ENCODE assay signal across 1 cellular context in genomic region chr15:50765202-50765967, GRCh38.
TF ChIP-seq lines count a peak whose summit lies in the region.

SPPL2A (minus strand) TSS chr15:50765706; CDS start chr15:50765533, 173 bp downstream.

TF ChIP-seq in HepG2, 621 proteins besides CTCF, POLR2A, EP300 and RAD21 (continued from another document and continues in another):
- no peak for TF ChIP-seq AKNA (CRISPR knock-in tag; IDR thresholded peaks at IDR 0.05; ENCODE audit: borderline replicate concordance)
- no peak for TF ChIP-seq EHMT2 (IDR thresholded peaks at IDR 0.05; ENCODE audit: borderline replicate concordance, low read depth, low read length)
- TF ChIP-seq ZFP36L2 (CRISPR knock-in tag; IDR thresholded peaks at IDR 0.05) = no peak
- TF ChIP-seq CCDC6 (CRISPR knock-in tag; IDR thresholded peaks at IDR 0.05) = peak; percentile 93
- TF ChIP-seq TFDP2 (CRISPR knock-in tag; IDR thresholded peaks at IDR 0.05) = peak; percentile 76
- TF ChIP-seq RERE (CRISPR knock-in tag; IDR thresholded peaks at IDR 0.05; ENCODE audit: low read depth) = no peak
- 0 out of 2 replicates have a peak, but pooled peaks have one; percentile 52 for TF ChIP-seq ZNF724P (CRISPR knock-in tag; IDR thresholded peaks at IDR 0.05; ENCODE audit: borderline replicate concordance)
- 0 out of 2 replicates have a peak, but pooled peaks have one; percentile 59 for TF ChIP-seq ZNF616 (CRISPR knock-in tag; IDR thresholded peaks at IDR 0.05; ENCODE audit: low read depth)
- TF ChIP-seq ZNF704 (CRISPR knock-in tag; IDR thresholded peaks at IDR 0.05; ENCODE audit: borderline replicate concordance) = peak; percentile 19; the same call in 1 of the 2 replicates
- no peak for TF ChIP-seq CENPX (CRISPR knock-in tag; IDR thresholded peaks at IDR 0.05)
- no peak; the same call in 1 of the 2 replicates for TF ChIP-seq DNMT1 (CRISPR knock-in tag; IDR thresholded peaks at IDR 0.05)
- no peak for TF ChIP-seq ZC3H4 (CRISPR knock-in tag; IDR thresholded peaks at IDR 0.05; ENCODE audit: borderline replicate concordance)
- peak; percentile 46; the same call in 1 of the 2 replicates for TF ChIP-seq ZNF275 (CRISPR knock-in tag; IDR thresholded peaks at IDR 0.05; ENCODE audit: borderline replicate concordance)
- TF ChIP-seq KLF12 (CRISPR knock-in tag; IDR thresholded peaks at IDR 0.05; ENCODE audit: borderline replicate concordance) = peak; percentile 95
- TF ChIP-seq TCF7 (IDR thresholded peaks at IDR 0.05; ENCODE audit: low read depth) = peak; percentile 78
- peak; percentile 67; the same call in 1 of the 2 replicates for TF ChIP-seq KAT7 (CRISPR knock-in tag; IDR thresholded peaks at IDR 0.05; ENCODE audit: borderline replicate concordance)
- TF ChIP-seq ZIK1 (CRISPR knock-in tag; IDR thresholded peaks at IDR 0.05; ENCODE audit: borderline replicate concordance, low read depth) = no peak
- no peak for TF ChIP-seq PTBP1 (IDR thresholded peaks at IDR 0.05; ENCODE audit: low read depth, low read length, poor library complexity, severe bottlenecking)
- no peak for TF ChIP-seq PBX2 (CRISPR knock-in tag; IDR thresholded peaks at IDR 0.05)
- TF ChIP-seq ZNF232 (CRISPR knock-in tag; IDR thresholded peaks at IDR 0.05; ENCODE audit: borderline replicate concordance) = no peak
- TF ChIP-seq NONO (IDR thresholded peaks at IDR 0.05) = no peak
- TF ChIP-seq NONO (CRISPR knock-in tag; conservative IDR thresholded peaks at IDR 0.05) = peak; percentile 66
- peak; percentile 81 for TF ChIP-seq AGO2 (optimal IDR thresholded peaks at IDR 0.05; ENCODE audit: low read depth, low read length)
- peak; percentile 37; the same call in 1 of the 2 replicates for TF ChIP-seq ZNF788 (CRISPR knock-in tag; IDR thresholded peaks at IDR 0.05; ENCODE audit: borderline replicate concordance)
- TF ChIP-seq THRA (CRISPR knock-in tag; IDR thresholded peaks at IDR 0.05; ENCODE audit: borderline replicate concordance) = peak; percentile 13; the same call in 1 of the 2 replicates
- peak; percentile 70; the same call in 1 of the 2 replicates for TF ChIP-seq AKAP8 (CRISPR knock-in tag; IDR thresholded peaks at IDR 0.05)
- TF ChIP-seq ZBTB7A (CRISPR knock-in tag; IDR thresholded peaks at IDR 0.05) = 0 out of 2 replicates have a peak, but pooled peaks have one; percentile 25
- TF ChIP-seq ISL2 (CRISPR knock-in tag; IDR thresholded peaks at IDR 0.05) = 0 out of 2 replicates have a peak, but pooled peaks have one; percentile 21
- no peak for TF ChIP-seq CCAR2 (optimal IDR thresholded peaks at IDR 0.05; ENCODE audit: low read depth, low read length)
- peak; percentile 74; the same call in 1 of the 2 replicates for TF ChIP-seq MXD3 (CRISPR knock-in tag; IDR thresholded peaks at IDR 0.05)
- TF ChIP-seq FOXK2 (IDR thresholded peaks at IDR 0.05) = no peak
- TF ChIP-seq ZSCAN25 (CRISPR knock-in tag; IDR thresholded peaks at IDR 0.05) = peak; percentile 99
- TF ChIP-seq ZNF563 (CRISPR knock-in tag; IDR thresholded peaks at IDR 0.05) = peak; percentile 95; the same call in 1 of the 2 replicates
- peak; percentile 83; the same call in 1 of the 2 replicates for TF ChIP-seq ZNF639 (CRISPR knock-in tag; conservative IDR thresholded peaks at IDR 0.05)
- peak; percentile 45; the same call in 1 of the 2 replicates for TF ChIP-seq IKZF5 (CRISPR knock-in tag; IDR thresholded peaks at IDR 0.05)
- no peak for TF ChIP-seq ZBTB14 (CRISPR knock-in tag; IDR thresholded peaks at IDR 0.05)
- TF ChIP-seq SRSF9 (IDR thresholded peaks at IDR 0.05; ENCODE audit: borderline replicate concordance, insufficient read depth, low read depth, low read length, poor library complexity, severe bottlenecking) = no peak
